10 cellular contexts compared by ENCODE assay signal in the genomic region with DNA sequence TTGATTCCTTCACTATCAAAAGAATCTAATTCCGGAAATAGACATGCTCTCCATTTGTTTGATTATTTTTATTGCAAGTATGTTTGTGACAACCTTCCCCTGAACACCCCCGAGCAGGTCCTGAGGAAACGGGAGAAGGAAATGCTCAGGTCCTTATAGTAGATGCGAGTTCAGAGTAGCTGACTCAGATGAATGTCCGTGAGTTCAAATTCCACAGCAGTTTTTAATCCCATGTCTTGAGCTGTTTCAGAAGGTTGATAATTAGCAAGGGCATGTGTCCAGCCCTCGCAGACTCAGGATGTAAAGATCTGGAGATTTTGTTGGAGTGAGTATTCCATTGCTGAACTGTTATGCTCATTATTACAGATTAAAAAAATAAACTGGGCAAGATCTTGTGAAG.
DNase-seq lines count a peak whose midpoint lies in the region; ATAC-seq and TF ChIP-seq lines count a peak whose summit lies in the region.
"Had no signal": no experiment of that assay in that cellular context is flagged by ENCODE, and none has a peak within 500 bp of the region (broad histone marks: within the 10 kb centered on the region; RNA-seq: fewer than 3 reads in every experiment).

No MANE protein-coding gene starts in this region.

- H3K79me2 ChIP-seq in smooth muscle cell (ENCODE audit: low read depth) (no peaks in the 10 kb centered on the region), Karpas-422 (ENCODE audit: low read length) (no peaks in the 10 kb centered on the region)

- H3K9me3 ChIP-seq in smooth muscle cell (replicated peaks; ENCODE audit: low read depth) (no peaks in the 10 kb centered on the region), Karpas-422 (ENCODE audit: low read length) (0 out of 2 replicates have a peak, but pooled peaks cover 3% of the 10 kb centered on the region)

- peaks cover 29% of the 10 kb centered on the region for H3F3A ChIP-seq in smooth muscle cell (ENCODE audit: low read depth)

- no peak for TF ChIP-seq CTCF in smooth muscle cell (IDR thresholded peaks at IDR 0.05; ENCODE audit: borderline replicate concordance, insufficient read depth, poor library complexity, severe bottlenecking)

- H3K4me2 ChIP-seq in smooth muscle cell, result peak overlapping the region; percentile 70
- no peak overlapping the region for H3K4me2 ChIP-seq in Karpas-422 (ENCODE audit: low read depth, low read length, poor library complexity, severe bottlenecking)

- 16% methylated on average over 6 of the region's 6 CpGs for WGBS in smooth muscle cell (ENCODE audit: low lambda C conversion rate)

- H3K36me3 Mint-ChIP-seq in activated naive CD8-positive, alpha-beta T cell, result no peaks in the 10 kb centered on the region
- H3K36me3 Mint-ChIP-seq: naive B cell had no signal

- H3K36me3 ChIP-seq in smooth muscle cell (ENCODE audit: low read depth) (no peaks in the 10 kb centered on the region), Karpas-422 (ENCODE audit: insufficient read depth, low read length) (no peaks in the 10 kb centered on the region)

- H3K27me3 ChIP-seq in smooth muscle cell (ENCODE audit: low read depth), result no peaks in the 10 kb centered on the region
- no peaks in the 10 kb centered on the region for H3K27me3 ChIP-seq in Karpas-422 (ENCODE audit: low read length)

- H3K9me2 ChIP-seq in Karpas-422 (replicated peaks; ENCODE audit: insufficient read depth, low read length), result no peaks in the 10 kb centered on the region

- H4K20me1 ChIP-seq in smooth muscle cell (ENCODE audit: low read depth), result no peaks in the 10 kb centered on the region
- H4K20me1 ChIP-seq in Karpas-422 (ENCODE audit: insufficient read depth, low read depth, low read length), result no peaks in the 10 kb centered on the region

- H3K4me1 Mint-ChIP-seq in activated naive CD8-positive, alpha-beta T cell (ENCODE audit: low read depth), result peaks cover 64% of the 10 kb centered on the region

- peak overlapping the region; percentile 97 for H3K27ac ChIP-seq in smooth muscle cell (ENCODE audit: low read depth)
- H3K27ac ChIP-seq in Karpas-422 (ENCODE audit: low read length), result no peak overlapping the region

- peaks cover 35% of the 10 kb centered on the region for H3K4me1 ChIP-seq in smooth muscle cell (ENCODE audit: low read depth)
- H3K4me1 ChIP-seq in Karpas-422 (ENCODE audit: low read length), result peaks cover 4% of the 10 kb centered on the region; the same call in 1 of the 2 replicates

- H3K4me3 Mint-ChIP-seq in activated naive CD8-positive, alpha-beta T cell, result no peak overlapping the region

- H3K4me3 ChIP-seq in smooth muscle cell (no peak overlapping the region), Karpas-422 (ENCODE audit: low read length) (no peak overlapping the region)

- H2AFZ ChIP-seq in smooth muscle cell (ENCODE audit: low read depth) (no peak overlapping the region), Karpas-422 (ENCODE audit: low read length) (no peak overlapping the region)

- H3K27ac Mint-ChIP-seq in activated naive CD8-positive, alpha-beta T cell, result peak overlapping the region; percentile 79

- ATAC-seq in HG03280 (IDR thresholded peaks at IDR 0.05; ENCODE audit: unreplicated experiment) (no peak), GM21619 (IDR thresholded peaks at IDR 0.05; ENCODE audit: unreplicated experiment) (no peak)

- H3K9ac ChIP-seq in smooth muscle cell (ENCODE audit: low read depth), result peak overlapping the region; percentile 85
- no peak overlapping the region for H3K9ac ChIP-seq in Karpas-422 (ENCODE audit: low read length)

- no peaks in the 10 kb centered on the region for H3K27me3 Mint-ChIP-seq in activated naive CD8-positive, alpha-beta T cell
- H3K27me3 Mint-ChIP-seq: naive B cell had no signal

- H3K9me3 Mint-ChIP-seq in activated naive CD8-positive, alpha-beta T cell (ENCODE audit: low read depth), result no peaks in the 10 kb centered on the region
- H3K9me3 Mint-ChIP-seq: naive B cell had no signal

- DNase-seq in HS-5 (ENCODE audit: low read depth) (peak; percentile 100), iris pigment epithelial cell (ENCODE audit: low read depth) (peak; percentile 74), smooth muscle cell (lab: John Stamatoyannopoulos, UW; ENCODE audit: unreplicated experiment) (no peak), NCI-H146 (lab: John Stamatoyannopoulos, UW) (no peak), Karpas-422 (no peak)
- DNase-seq: KBM-7, naive B cell had no signal

Comparison
In these comparisons a context has a peak if more than half of its experiments do, and no peak if none do; other contexts are left out.
1. DNase-seq: peak in HS-5 (single experiment) and iris pigment epithelial cell (single experiment); none in smooth muscle cell (single experiment), NCI-H146 (single experiment) and Karpas-422 (single experiment).